In the genomic region with DNA sequence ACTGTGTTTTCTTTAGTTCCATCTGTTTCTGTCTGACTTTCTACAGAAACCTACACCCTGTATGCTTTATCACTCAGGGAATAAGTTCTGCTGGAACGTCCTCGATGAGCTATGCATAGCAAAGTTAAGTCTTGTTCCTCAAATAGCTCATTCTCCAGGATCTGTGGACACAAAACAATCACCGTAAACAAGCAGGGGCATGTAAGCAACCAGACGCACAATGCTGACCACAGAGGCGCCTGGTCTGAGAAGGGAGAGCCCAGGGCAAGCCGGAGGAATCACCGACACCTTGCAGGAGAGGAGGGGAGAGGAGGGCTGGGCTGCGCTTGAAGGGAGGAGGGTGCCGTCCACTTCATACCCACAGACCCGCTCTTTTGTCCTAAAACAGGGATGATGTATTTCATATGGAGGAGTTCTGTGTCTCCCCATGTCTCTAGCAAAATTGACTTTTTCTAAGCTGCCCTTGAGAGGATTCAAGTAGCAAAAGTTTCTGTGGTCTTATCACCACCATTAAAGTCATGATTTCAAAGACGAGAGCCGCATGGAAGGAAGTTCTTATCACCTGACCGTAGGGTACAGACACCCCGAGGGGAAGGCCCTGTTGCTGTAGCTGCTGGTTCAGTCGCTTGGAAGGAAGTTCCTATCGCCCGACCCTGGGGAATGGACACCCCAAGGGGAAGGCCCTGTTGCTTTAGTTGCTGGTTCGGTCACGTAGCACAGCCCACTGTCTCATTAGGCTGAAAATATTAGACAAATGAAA, we compare ENCODE assay signal across 16 cellular contexts. TPM values are rescaled to one million over a fixed set of nuclear protein-coding genes. Genes with fewer than 3 reads are reported as not detected.
DNase-seq lines count a peak whose midpoint lies in the region; ATAC-seq and TF ChIP-seq lines count a peak whose summit lies in the region.
"Had no signal": no experiment of that assay in that cellular context is flagged by ENCODE, and none has a peak within 500 bp of the region (broad histone marks: within the 10 kb centered on the region; RNA-seq: fewer than 3 reads in every experiment).

No MANE protein-coding gene starts in this region.

- H3K9me3 ChIP-seq in right atrium auricular region = peaks cover 0 to 30% of the 10 kb centered on the region in 2 donors
- H3K9me3 ChIP-seq in uterus = peaks cover 0 to 5% of the 10 kb centered on the region in 2 donors

- TF ChIP-seq POLR2A in uterus (IDR thresholded peaks at IDR 0.05) = no peak

- no peak overlapping the region for H3K4me3 Mint-ChIP-seq in chondrocyte (ENCODE audit: unreplicated experiment)
- H3K4me3 Mint-ChIP-seq: H9 had no signal

- H3K27me3 ChIP-seq in right atrium auricular region (no peaks in the 10 kb centered on the region), uterus (no peaks in the 10 kb centered on the region)
- H3K27me3 ChIP-seq: adrenal gland had no signal

- H3K4me1 Mint-ChIP-seq in chondrocyte (ENCODE audit: low read depth) = peaks cover 18% of the 10 kb centered on the region

- no peak for ATAC-seq in GM21723 (IDR thresholded peaks at IDR 0.05; ENCODE audit: unreplicated experiment)

- peak; percentile 67 for DNase-seq in cardiac septum (ENCODE audit: low spot score)
- no peak for DNase-seq in right atrium auricular region (ENCODE audit: low spot score)
- DNase-seq in chondrocyte (ENCODE audit: low spot score) = peak; percentile 36
- peak; percentile 55 for DNase-seq in mesenteric fat pad (ENCODE audit: low spot score)
- peak in 1 of 2 donors; percentile 3 for DNase-seq in uterus
- no peak for DNase-seq in NCI-H526 treated with DMSO at 0.1 percent for 48 hours (lab: John Stamatoyannopoulos, UW)
- DNase-seq in NCI-H1417 treated with DMSO at 0.1 percent for 48 hours (lab: John Stamatoyannopoulos, UW) = no peak
- DNase-seq: adrenal gland, H9, NCI-H345, nucleus accumbens, RPMI8226, T-helper 9 cell had no signal

- intact Hi-C loops in cardiac septum (cut with DNase I) (no loop called here), uterus (cut with DNase I; ENCODE audit: low total_unique reads) (no loop called here)

- TF ChIP-seq CTCF in right atrium auricular region (IDR thresholded peaks at IDR 0.05) (no peak), chondrocyte (IDR thresholded peaks at IDR 0.05) (no peak), uterus (IDR thresholded peaks at IDR 0.05) (no peak)

- peaks cover 5% of the 10 kb centered on the region for H3K36me3 Mint-ChIP-seq in chondrocyte (ENCODE audit: low read depth)

- peaks cover 18% of the 10 kb centered on the region for H3K9me3 Mint-ChIP-seq in chondrocyte (ENCODE audit: low read depth)

- H3K4me1 ChIP-seq in right atrium auricular region (peaks cover 0 to 8% of the 10 kb centered on the region in 2 donors), uterus (no peaks in the 10 kb centered on the region)
- H3K4me1 ChIP-seq: adrenal gland had no signal

- H3K27ac ChIP-seq in right atrium auricular region (no peak overlapping the region), uterus (peak overlapping the region; percentile 3 to 32)
- H3K27ac ChIP-seq: adrenal gland had no signal

- H3K4me3 ChIP-seq in right atrium auricular region (no peak overlapping the region), uterus (no peak overlapping the region)
- H3K4me3 ChIP-seq: adrenal gland had no signal

- peaks cover 2% of the 10 kb centered on the region for H3K27me3 Mint-ChIP-seq in chondrocyte (ENCODE audit: low read depth)

- H3K36me3 ChIP-seq in right atrium auricular region = no peaks in the 10 kb centered on the region
- H3K36me3 ChIP-seq in uterus = no peaks in the 10 kb centered on the region
- H3K36me3 ChIP-seq: adrenal gland had no signal

- no peak overlapping the region for H3K27ac Mint-ChIP-seq in chondrocyte (ENCODE audit: unreplicated experiment)
- H3K27ac Mint-ChIP-seq: H9 had no signal

RNA-seq across cellular contexts. Expression of a gene that starts 14.3 kb away (rescaled TPM):
- total RNA-seq in cardiac septum = not detected
- total RNA-seq in right atrium auricular region = not detected
- not detected in 3 replicates for total RNA-seq in chondrocyte
- not detected for total RNA-seq in mesenteric fat pad
- not detected for total RNA-seq in uterus
- total RNA-seq: adrenal gland, glomerular endothelial cell, H9, HT-29 had no signal

RNA-seq across cellular contexts. Expression of a gene that starts 39.7 kb away (rescaled TPM):
- total RNA-seq in cardiac septum (not detected), right atrium auricular region (not detected), chondrocyte (not detected in 3 replicates), mesenteric fat pad (not detected), uterus (not detected)
- total RNA-seq: adrenal gland, glomerular endothelial cell, H9 had no signal

Comparison
In these comparisons a context has a peak if more than half of its experiments do, and no peak if none do; other contexts are left out.
1. DNase-seq: peak in cardiac septum (single experiment), chondrocyte (single experiment) and mesenteric fat pad (single experiment); none in right atrium auricular region (single experiment), NCI-H526 treated with DMSO at 0.1 percent for 48 hours (single experiment) and NCI-H1417 treated with DMSO at 0.1 percent for 48 hours (single experiment).
2. H3K27ac ChIP-seq: peak in uterus (2 of 2); none in right atrium auricular region (0 of 2).